Comparison of ENCODE assay signal across 20 cellular contexts in the genomic region with DNA sequence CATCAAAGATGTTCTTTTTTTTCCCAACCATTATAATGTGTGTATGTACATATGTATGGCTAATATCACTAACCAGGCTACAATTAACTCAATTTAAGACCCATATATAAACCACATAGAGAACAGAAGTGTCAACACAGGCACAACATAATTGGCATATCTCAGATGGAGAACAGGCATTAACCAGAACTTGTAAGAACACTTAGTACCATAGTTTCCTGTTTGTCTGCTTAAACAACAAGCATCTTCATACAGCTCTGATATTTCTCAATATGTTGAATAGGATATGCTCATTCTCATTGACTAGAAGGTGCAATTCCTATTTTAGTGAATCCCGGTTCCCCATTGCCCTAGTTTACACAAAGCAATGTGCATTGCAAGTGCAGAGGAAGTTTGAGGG.
"Had no signal": no experiment of that assay in that cellular context is flagged by ENCODE, and none has a peak within 500 bp of the region (broad histone marks: within the 10 kb centered on the region; RNA-seq: fewer than 3 reads in every experiment).

No MANE protein-coding gene starts in this region.

- H3K9me3 ChIP-seq: lower lobe of right lung, ovary, psoas muscle, sigmoid colon, spleen, thoracic aorta, tibial nerve, vagina had no signal

- H3K36me3 ChIP-seq: lower lobe of right lung, ovary, sigmoid colon, spleen, thoracic aorta, tibial nerve, vagina had no signal

- H3K4me3 ChIP-seq: dorsolateral prefrontal cortex, lower lobe of right lung, ovary, psoas muscle, sigmoid colon, spleen, thoracic aorta, tibial nerve, vagina had no signal

- H3K27me3 Mint-ChIP-seq: stimulated activated memory B cell treated with anti-CD40 and anti-IgM and Interleukin-4, amounts not matched to agents 10 μg/mL and 1 μg/mL and 100 μg/mL, for 72 hours had no signal

- DNase-seq: dorsolateral prefrontal cortex; effector CD4-positive, alpha-beta T cell; head of caudate nucleus; left ventricle myocardium superior; lower lobe of right lung; naive thymus-derived CD8-positive, alpha-beta T cell; occipital lobe; ovary; posterior cingulate gyrus; psoas muscle; right cardiac atrium; sigmoid colon; spleen; stimulated activated CD4-positive, alpha-beta T cell treated with anti-CD3 and anti-CD28 coated beads, Interleukin-4, amount 100 ng/mL, for 4 hours; stimulated activated naive CD8-positive, alpha-beta T cell treated with anti-CD3 and anti-CD28 coated beads, Interleukin-15, Interleukin-2, amounts not matched to agents 100 U/mL and 50 U/mL, for 24 hours; substantia nigra had no signal

- H3K27me3 ChIP-seq: dorsolateral prefrontal cortex, sigmoid colon, spleen, tibial nerve, vagina had no signal

- H3K4me1 Mint-ChIP-seq: naive thymus-derived CD8-positive, alpha-beta T cell; stimulated activated memory B cell treated with anti-CD40 and anti-IgM and Interleukin-4, amounts not matched to agents 10 μg/mL and 1 μg/mL and 100 μg/mL, for 72 hours had no signal

- H3K9me3 Mint-ChIP-seq: naive thymus-derived CD8-positive, alpha-beta T cell; stimulated activated memory B cell treated with anti-CD40 and anti-IgM and Interleukin-4, amounts not matched to agents 10 μg/mL and 1 μg/mL and 100 μg/mL, for 72 hours had no signal

- H3K36me3 Mint-ChIP-seq: naive thymus-derived CD8-positive, alpha-beta T cell; stimulated activated memory B cell treated with anti-CD40 and anti-IgM and Interleukin-4, amounts not matched to agents 10 μg/mL and 1 μg/mL and 100 μg/mL, for 72 hours had no signal

- H3K27ac ChIP-seq: dorsolateral prefrontal cortex, lower lobe of right lung, ovary, psoas muscle, sigmoid colon, thoracic aorta, tibial nerve, vagina had no signal

- H3K27ac Mint-ChIP-seq: naive thymus-derived CD8-positive, alpha-beta T cell; stimulated activated memory B cell treated with anti-CD40 and anti-IgM and Interleukin-4, amounts not matched to agents 10 μg/mL and 1 μg/mL and 100 μg/mL, for 72 hours had no signal

- H3K4me1 ChIP-seq: lower lobe of right lung, psoas muscle, sigmoid colon, tibial nerve, vagina had no signal

- H3K4me3 Mint-ChIP-seq: naive thymus-derived CD8-positive, alpha-beta T cell; stimulated activated memory B cell treated with anti-CD40 and anti-IgM and Interleukin-4, amounts not matched to agents 10 μg/mL and 1 μg/mL and 100 μg/mL, for 72 hours had no signal
